In genomic region chr16:16122264-16122663, GRCh38 we compare ENCODE assay signal across 1 cellular context.
TF ChIP-seq lines count a peak whose summit lies in the region.

No MANE protein-coding gene starts in this region.

TF ChIP-seq in SK-N-SH, 30 proteins besides CTCF, POLR2A, EP300 and RAD21 (continued from another document):
- no peak for TF ChIP-seq REST (IDR thresholded peaks at IDR 0.05; ENCODE audit: low read depth, low read length)
- TF ChIP-seq TAF1 (IDR thresholded peaks at IDR 0.05; ENCODE audit: borderline replicate concordance, low read depth, low read length): no peak
- no peak for TF ChIP-seq IRF3 (IDR thresholded peaks at IDR 0.05; ENCODE audit: low read depth, low read length)
- TF ChIP-seq FOSL2 (IDR thresholded peaks at IDR 0.05; ENCODE audit: borderline replicate concordance, low read depth): no peak
- no peak for TF ChIP-seq POLR2AphosphoS5 (IDR thresholded peaks at IDR 0.05; ENCODE audit: low read depth, low read length)
- TF ChIP-seq GABPA (IDR thresholded peaks at IDR 0.05; ENCODE audit: low read depth): no peak
- TF ChIP-seq MXI1 (IDR thresholded peaks at IDR 0.05; ENCODE audit: low read depth, low read length): no peak
- TF ChIP-seq MEF2A (IDR thresholded peaks at IDR 0.05; ENCODE audit: borderline replicate concordance, low read depth): no peak
- TF ChIP-seq NRF1 (IDR thresholded peaks at IDR 0.05; ENCODE audit: low read depth, low read length): no peak
- no peak for TF ChIP-seq USF1 (IDR thresholded peaks at IDR 0.05; ENCODE audit: borderline replicate concordance, low read depth)
- TF ChIP-seq USF2 (IDR thresholded peaks at IDR 0.05; ENCODE audit: borderline replicate concordance, low read depth, low read length): no peak
- no peak for TF ChIP-seq SIN3A (IDR thresholded peaks at IDR 0.05; ENCODE audit: borderline replicate concordance, low read depth, low read length)
- TF ChIP-seq FOXM1 (IDR thresholded peaks at IDR 0.05; ENCODE audit: low read depth): no peak
